20 cellular contexts compared by ENCODE assay signal in the genomic region with DNA sequence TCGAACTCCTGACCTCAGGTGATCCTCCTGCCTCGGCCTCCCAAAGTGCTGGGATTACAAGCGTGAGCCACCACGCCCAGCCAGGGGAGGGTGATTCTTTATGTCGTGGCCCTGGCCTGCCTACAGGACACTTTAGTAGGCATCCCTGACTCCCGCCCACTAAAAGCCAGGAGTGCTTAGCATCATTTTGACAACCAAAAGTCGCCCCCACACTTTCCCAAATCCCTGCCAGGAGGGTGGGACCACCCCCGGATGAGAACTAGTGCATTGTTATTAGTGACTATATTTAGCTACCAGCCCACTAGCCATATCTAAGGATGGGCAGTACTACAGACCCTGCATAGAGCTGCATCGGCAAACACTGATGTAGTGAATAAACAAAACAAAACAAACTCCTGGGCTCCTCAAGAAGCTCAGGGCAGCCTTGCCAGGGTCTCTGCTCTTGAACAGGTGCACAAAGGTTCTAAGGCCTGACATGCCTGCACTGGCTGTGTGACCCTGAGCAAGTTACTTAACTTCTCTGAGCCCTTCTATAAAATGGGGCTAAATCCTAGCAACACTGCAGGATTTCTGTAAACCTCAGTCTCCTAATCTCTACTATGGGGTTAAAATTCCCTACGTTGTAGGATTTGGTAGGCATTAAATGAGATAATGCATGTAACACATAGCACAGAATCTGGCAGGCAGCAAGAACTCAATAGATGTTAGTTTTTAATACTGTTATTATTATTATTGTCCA. TPM values are rescaled to one million over a fixed set of nuclear protein-coding genes. Genes with fewer than 3 reads are reported as not detected.
DNase-seq lines count a peak whose midpoint lies in the region; ATAC-seq, FAIRE-seq and TF ChIP-seq lines count a peak whose summit lies in the region.
"Had no signal": no experiment of that assay in that cellular context is flagged by ENCODE, and none has a peak within 500 bp of the region (broad histone marks: within the 10 kb centered on the region; RNA-seq: fewer than 3 reads in every experiment).

No MANE protein-coding gene starts in this region.

- ATAC-seq in HepG2 (no peak), right lobe of liver (no peak), upper lobe of right lung (no peak)
- no peak for ATAC-seq in stimulated activated effector memory CD8-positive, alpha-beta T cell treated with anti-CD3 and anti-CD28 coated beads, Interleukin-12 subunit alpha, Interleukin-12 subunit beta, amount 100 ng/mL, for 72 hours

- H3K27ac Mint-ChIP-seq in stimulated activated effector memory CD8-positive, alpha-beta T cell treated with anti-CD3 and anti-CD28 coated beads, Interleukin-12 subunit alpha, Interleukin-12 subunit beta, amount 100 ng/mL, for 72 hours = no peak overlapping the region

- no peak overlapping the region for H3K23ac ChIP-seq in H1 (ENCODE audit: insufficient read length)

- CTCF ChIA-PET in HepG2 (lab: Yijun Ruan, JAX; ENCODE audit: low intra/inter-chr PET ratio, low total read pairs) (no interaction called here), H1 (lab: Charles Lee; ENCODE audit: partially characterized antibody) (interaction anchor here (1.4 to 1.8 kb wide), 2 partner anchors 55 to 233 kb away, joined by 3 to 4 read pairs; no protein-coding TSS in a partner anchor)

- no peak overlapping the region for H2BK15ac ChIP-seq in H1 (ENCODE audit: low read length)

- no peak overlapping the region for H3K4me3 Mint-ChIP-seq in stimulated activated effector memory CD8-positive, alpha-beta T cell treated with anti-CD3 and anti-CD28 coated beads, Interleukin-12 subunit alpha, Interleukin-12 subunit beta, amount 100 ng/mL, for 72 hours

- H3K18ac ChIP-seq in H1 (ENCODE audit: extremely low read depth, low read length) = no peak overlapping the region

- WGBS in HepG2 (ENCODE audit: low lambda C conversion rate) = 95% methylated on average over 9 of the region's 10 CpGs
- WGBS in right lobe of liver (ENCODE audit: insufficient coverage, low coverage, low lambda C conversion rate, missing lambda C conversion rate) = 90% methylated on average over 5 of the region's 10 CpGs
- WGBS in H1 (ENCODE audit: extremely low coverage in 1 of 2, insufficient coverage in 1 of 2, insufficient read length in 1 of 2, insufficient replicate concordance in 2 of 2, low coverage in 1 of 2, low lambda C conversion rate in 2 of 2, missing lambda C conversion rate in 1 of 2), 2 experiments = 90% methylated on average over 9 of the region's 10 CpGs; no CpG with 5 or more reads in 1 of the 2 experiments

- H2BK12ac ChIP-seq in H1 (ENCODE audit: low read depth, low read length) = no peak overlapping the region

- no peaks in the 10 kb centered on the region for H3F3A ChIP-seq in OCI-LY1 (ENCODE audit: insufficient read depth, low read length)

- no peak for FAIRE-seq in HepG2 (lab: Jason Lieb, UNC)
- no peak for FAIRE-seq in H1 (lab: Jason Lieb, UNC)
- FAIRE-seq: H54 had no signal

- H3K4ac ChIP-seq in H1 (replicated peaks; ENCODE audit: insufficient read length, low read depth, low read length) = no peak overlapping the region

- intact Hi-C loops in HepG2 (cut with micrococcal nuclease; ENCODE audit: unreplicated experiment) = no loop called here
- intact Hi-C loops in right lobe of liver (cut with DNase I) = no loop called here
- intact Hi-C loops in upper lobe of right lung (cut with DNase I) = no loop called here

- POLR2A ChIA-PET in HepG2 (lab: Yijun Ruan, JAX) = no interaction called here
- POLR2A ChIA-PET in H1 (lab: Charles Lee; ENCODE audit: partially characterized antibody) = interaction anchor here (1.1 kb wide), 2 partner anchors 23 to 57 kb away, joined by 3 to 4 read pairs; no protein-coding TSS in a partner anchor

- H3K79me2 ChIP-seq in HepG2 (ENCODE audit: insufficient read depth, low read length) (peaks cover 21% of the 10 kb centered on the region), OCI-LY1 (ENCODE audit: insufficient read depth, low read length) (peaks cover 16% of the 10 kb centered on the region), H1 (ENCODE audit: control insufficient read depth in 1 of 2, insufficient read depth in 2 of 2, low read length in 2 of 2) (peaks cover 0 to 21% of the 10 kb centered on the region in 2 experiments; a peak in 2 of 4 replicates)

- in situ Hi-C loops in HepG2 (cut with HindIII; ENCODE audit: extremely low pct_ligation_motif_present, low pct_unique_long_range_greater_than_20kb) = no loop called here

- H4K5ac ChIP-seq in H1 (ENCODE audit: insufficient read length, low read depth, low read length) = no peak overlapping the region

- H3K4me3 ChIP-seq in HepG2 (replicated peaks in 1 of 3; ENCODE audit: insufficient read depth in 1 of 3, low read depth in 2 of 3, low read length in 3 of 3) (no peak overlapping the region), right lobe of liver (no peak overlapping the region), OCI-LY1 (ENCODE audit: low read depth, low read length, poor library complexity, severe bottlenecking) (no peak overlapping the region), H1 (ENCODE audit: extremely low read depth in 1 of 4, insufficient read depth in 2 of 4, low read depth in 3 of 4, low read length in 4 of 4) (no peak overlapping the region), upper lobe of right lung (peak overlapping the region; percentile 95)

- H3K9me3 ChIP-seq in HepG2 (ENCODE audit: low read length) (no peaks in the 10 kb centered on the region), right lobe of liver (no peaks in the 10 kb centered on the region), OCI-LY1 (ENCODE audit: low read length) (no peaks in the 10 kb centered on the region), H1 (ENCODE audit: insufficient read depth in 2 of 2, low read depth in 1 of 2, low read length in 1 of 2) (no peaks in the 10 kb centered on the region), upper lobe of right lung (no peaks in the 10 kb centered on the region)
- H3K9me3 ChIP-seq: adrenal gland, thoracic aorta had no signal

- H3K27me3 ChIP-seq in HepG2 (ENCODE audit: control insufficient read depth in 1 of 2, insufficient read depth in 2 of 2, low read length in 2 of 2) (no peaks in the 10 kb centered on the region), right lobe of liver (no peaks in the 10 kb centered on the region), OCI-LY1 (ENCODE audit: insufficient read depth, low read length) (no peaks in the 10 kb centered on the region), H1 (replicated peaks in 1 of 4; ENCODE audit: control insufficient read depth in 3 of 4, extremely low read depth in 1 of 4, insufficient read depth in 3 of 4, low read length in 3 of 4) (no peaks in the 10 kb centered on the region), upper lobe of right lung (no peaks in the 10 kb centered on the region)
- H3K27me3 ChIP-seq: adrenal gland had no signal

- TF ChIP-seq POLR2A in HepG2 (IDR thresholded peaks at IDR 0.05; ENCODE audit: insufficient read depth in 1 of 2, low read depth in 2 of 2, low read length in 2 of 2) = no peak
- TF ChIP-seq POLR2A in right lobe of liver (IDR thresholded peaks at IDR 0.05) = no peak
- no peak for TF ChIP-seq POLR2A in H1 (IDR thresholded peaks at IDR 0.05; ENCODE audit: control extremely low read depth in 1 of 2, low read depth in 2 of 2, low read length in 2 of 2)
- TF ChIP-seq POLR2A in erythroblast (IDR thresholded peaks at IDR 0.05; ENCODE audit: low read length) = no peak

- H3K4me2 ChIP-seq in HepG2 (ENCODE audit: low read depth, low read length) = no peak overlapping the region
- peak overlapping the region; percentile 92; the same call in 1 of the 2 replicates for H3K4me2 ChIP-seq in OCI-LY1 (ENCODE audit: low read length)
- H3K4me2 ChIP-seq in H1 (ENCODE audit: insufficient read depth in 1 of 2, low read depth in 2 of 2, low read length in 2 of 2) = no peak overlapping the region; a peak in 1 of 4 replicates

- peaks cover 26% of the 10 kb centered on the region for H3K4me1 Mint-ChIP-seq in stimulated activated effector memory CD8-positive, alpha-beta T cell treated with anti-CD3 and anti-CD28 coated beads, Interleukin-12 subunit alpha, Interleukin-12 subunit beta, amount 100 ng/mL, for 72 hours

- H4K20me1 ChIP-seq in HepG2 (ENCODE audit: insufficient read depth, low read length) (peaks cover 6% of the 10 kb centered on the region; the same call in 1 of the 2 replicates), OCI-LY1 (ENCODE audit: insufficient read depth, low read length) (no peaks in the 10 kb centered on the region), H1 (replicated peaks in 1 of 2; ENCODE audit: control insufficient read depth in 1 of 2, insufficient read depth in 2 of 2, low read length in 2 of 2) (peaks cover 2 to 5% of the 10 kb centered on the region in 2 experiments)

- no peak overlapping the region for H2BK120ac ChIP-seq in H1 (replicated peaks; ENCODE audit: low read depth, low read length)

- peaks cover 38% of the 10 kb centered on the region for H3K36me3 Mint-ChIP-seq in stimulated activated effector memory CD8-positive, alpha-beta T cell treated with anti-CD3 and anti-CD28 coated beads, Interleukin-12 subunit alpha, Interleukin-12 subunit beta, amount 100 ng/mL, for 72 hours

- no peak overlapping the region for H2AFZ ChIP-seq in HepG2 (ENCODE audit: low read length)
- no peak overlapping the region for H2AFZ ChIP-seq in OCI-LY1 (ENCODE audit: low read length)
- no peak overlapping the region for H2AFZ ChIP-seq in H1 (ENCODE audit: low read length)
- H2AFZ ChIP-seq: parathyroid adenoma had no signal

- H3K79me1 ChIP-seq in H1 (ENCODE audit: low read depth, low read length) = peaks cover 10% of the 10 kb centered on the region; the same call in 1 of the 2 replicates

- TF ChIP-seq CTCF in HepG2 (CRISPR knock-in tag; IDR thresholded peaks at IDR 0.05) (no peak), right lobe of liver (IDR thresholded peaks at IDR 0.05) (no peak), OCI-LY1 (IDR thresholded peaks at IDR 0.05; ENCODE audit: low read length) (no peak), H1 (IDR thresholded peaks at IDR 0.05; ENCODE audit: control extremely low read depth in 1 of 3, insufficient read depth in 1 of 3, low read depth in 1 of 3, low read length in 3 of 3) (no peak), upper lobe of right lung (IDR thresholded peaks at IDR 0.05) (no peak)

- H2BK20ac ChIP-seq in H1 (ENCODE audit: low read length) = no peak overlapping the region

- TF ChIP-seq RAD21 in HepG2 (CRISPR knock-in tag; IDR thresholded peaks at IDR 0.05) (no peak), H1 (IDR thresholded peaks at IDR 0.05 in 1 of 2, conservative IDR thresholded peaks at IDR 0.05 in 1 of 2; ENCODE audit: low read depth in 2 of 2, low read length in 2 of 2) (no peak)

- no peak overlapping the region for H2AK5ac ChIP-seq in H1 (ENCODE audit: low read depth, low read length)

- H3K23me2 ChIP-seq in H1 (ENCODE audit: low read depth, low read length) = peaks cover 10% of the 10 kb centered on the region

- H4K91ac ChIP-seq in H1 (replicated peaks; ENCODE audit: insufficient read length, low read length) = no peak overlapping the region

- TF ChIP-seq EP300 in HepG2 (IDR thresholded peaks at IDR 0.05; ENCODE audit: low read depth in 2 of 2, low read length in 2 of 2) (no peak), HepG2 (CRISPR knock-in tag; IDR thresholded peaks at IDR 0.05; ENCODE audit: borderline replicate concordance) (no peak), H1 (IDR thresholded peaks at IDR 0.05; ENCODE audit: borderline replicate concordance in 1 of 2, low read depth in 2 of 2, low read length in 2 of 2) (no peak)

- peaks cover 0 to 16% of the 10 kb centered on the region in 2 experiments; a peak in 1 of 5 replicates for H3K36me3 ChIP-seq in HepG2 (replicated peaks in 1 of 2; ENCODE audit: control insufficient read depth in 1 of 2, insufficient read depth in 2 of 2, low read length in 2 of 2)
- no peaks in the 10 kb centered on the region for H3K36me3 ChIP-seq in right lobe of liver
- H3K36me3 ChIP-seq in OCI-LY1 (ENCODE audit: insufficient read depth, low read length) = peaks cover 14% of the 10 kb centered on the region; the same call in 1 of the 2 replicates
- H3K36me3 ChIP-seq in H1 (ENCODE audit: control insufficient read depth in 2 of 4, insufficient read depth in 4 of 4, low read length in 3 of 4) = no peaks in the 10 kb centered on the region; a peak in 2 of 8 replicates
- no peaks in the 10 kb centered on the region for H3K36me3 ChIP-seq in upper lobe of right lung
- H3K36me3 ChIP-seq: thoracic aorta had no signal

- H3K27ac ChIP-seq in HepG2 (ENCODE audit: extremely low read length, insufficient read depth, low read length) (no peak overlapping the region), right lobe of liver (no peak overlapping the region), OCI-LY1 (ENCODE audit: low read depth, low read length, poor library complexity, severe bottlenecking) (no peak overlapping the region), H1 (ENCODE audit: low read depth, low read length) (no peak overlapping the region), upper lobe of right lung (no peak overlapping the region)
- H3K27ac ChIP-seq: adrenal gland, parathyroid adenoma, SK-N-MC, thoracic aorta had no signal

- peaks cover 29% of the 10 kb centered on the region for H3K4me1 ChIP-seq in HepG2 (ENCODE audit: insufficient read depth, low read length)
- peaks cover 0 to 22% (median 6%) of the 10 kb centered on the region in 4 donors for H3K4me1 ChIP-seq in right lobe of liver
- peaks cover 25% of the 10 kb centered on the region for H3K4me1 ChIP-seq in OCI-LY1 (ENCODE audit: insufficient read depth, low read length, severe bottlenecking)
- peaks cover 0 to 7% (median 1%) of the 10 kb centered on the region in 4 experiments; a peak in 3 of 7 replicates for H3K4me1 ChIP-seq in H1 (replicated peaks in 1 of 4; ENCODE audit: control insufficient read depth in 3 of 4, insufficient read depth in 4 of 4, low read length in 3 of 4)
- peaks cover 20% of the 10 kb centered on the region for H3K4me1 ChIP-seq in upper lobe of right lung
- H3K4me1 ChIP-seq: parathyroid adenoma had no signal

- H4K8ac ChIP-seq in H1 (ENCODE audit: extremely low read depth, insufficient read depth, low read length) = no peak overlapping the region

- DNase-seq in HepG2 (ENCODE audit: low spot score) (no peak), right lobe of liver (no peak), H1 (ENCODE audit: low read depth in 1 of 2, low spot score in 2 of 2) (no peak), upper lobe of right lung (peak; percentile 12), glomerular visceral epithelial cell (ENCODE audit: extremely low spot score) (no peak), erythroblast (lab: John Stamatoyannopoulos, UW) (no peak)
- DNase-seq in stimulated activated effector memory CD8-positive, alpha-beta T cell treated with anti-CD3 and anti-CD28 coated beads, Interleukin-12 subunit alpha, Interleukin-12 subunit beta, amount 100 ng/mL, for 72 hours (ENCODE audit: low spot score in 2 of 2) = no peak
- DNase-seq: activated CD4-positive, alpha-beta T cell treated with anti-CD3 and anti-CD28 coated beads for 4 hours; activated T-cell treated with anti-CD3 and anti-CD28 coated beads, Interleukin-2, amount 50 U/mL, for 48 hours; central memory CD4-positive, alpha-beta T cell; DMS 273 treated with DMSO at 0.1 percent for 48 hours; hippocampal formation; KG1; NCI-H69 had no signal

- BruUV-seq in HepG2 (replicated peaks; lab: Mats Ljungman, UMichigan) = TSS peak; percentile 47

- H3K9me2 ChIP-seq in OCI-LY1 (ENCODE audit: low read depth, low read length) = no peaks in the 10 kb centered on the region

- no peak overlapping the region for H2BK5ac ChIP-seq in H1 (ENCODE audit: low read depth, low read length)

- no peak overlapping the region for H3K56ac ChIP-seq in H1 (replicated peaks; ENCODE audit: insufficient read length, low read depth, low read length)

- no peak overlapping the region for H3K9ac ChIP-seq in HepG2 (ENCODE audit: insufficient read depth, low read depth, low read length)
- H3K9ac ChIP-seq in OCI-LY1 (ENCODE audit: low read length) = no peak overlapping the region
- no peak overlapping the region for H3K9ac ChIP-seq in H1 (replicated peaks in 1 of 4; ENCODE audit: extremely low read depth in 1 of 4, low read depth in 3 of 4, low read length in 3 of 4)
- H3K9ac ChIP-seq: parathyroid adenoma had no signal

- no peaks in the 10 kb centered on the region for H3K9me3 Mint-ChIP-seq in stimulated activated effector memory CD8-positive, alpha-beta T cell treated with anti-CD3 and anti-CD28 coated beads, Interleukin-12 subunit alpha, Interleukin-12 subunit beta, amount 100 ng/mL, for 72 hours

- H3K14ac ChIP-seq in H1 (ENCODE audit: insufficient read length) = no peak overlapping the region

RNA-seq across cellular contexts. Expression of a gene that starts 2.2 kb away (rescaled TPM):
- total RNA-seq in HepG2 (2016; rRNA removed; fragmentation: Illumina TruSeq; extraction: Trizol) = 18.8 and 23.0 TPM in 2 replicates
- total RNA-seq in HepG2 (2016; cell fraction: cytosol; rRNA removed; fragmentation: Illumina TruSeq; extraction: Trizol; ENCODE audit: low read depth) = 3.8 and 4.1 TPM in 2 replicates
- 17.9 and 20.0 TPM in 2 replicates for total RNA-seq in HepG2 (2016; cell fraction: insoluble cytoplasmic fraction; rRNA removed; fragmentation: Illumina TruSeq; extraction: Trizol)
- total RNA-seq in HepG2 (2016; cell fraction: membrane; rRNA removed; fragmentation: Illumina TruSeq; extraction: Trizol) = 17.3 and 18.1 TPM in 2 replicates
- total RNA-seq in HepG2 (2016; cell fraction: nucleus; rRNA removed; fragmentation: Illumina TruSeq; extraction: Trizol) = 18.1 and 18.3 TPM in 2 replicates
- 20.0 and 25.1 TPM in 2 replicates for polyA plus RNA-seq in HepG2 (2011; rRNA removed)
- polyA plus RNA-seq in HepG2 (2011; cell fraction: cytosol; rRNA removed) = 18.7 TPM in 2 replicates
- polyA plus RNA-seq in HepG2 (2011; cell fraction: nucleus; rRNA removed) = 36.8 and 38.0 TPM in 2 replicates
- 12.9 and 13.9 TPM in 2 replicates for polyA plus RNA-seq in HepG2 (2012)
- polyA plus RNA-seq in HepG2 (2016; cell fraction: cytosol; fragmentation: Illumina TruSeq; extraction: Trizol; ENCODE audit: low read depth) = 3.2 and 3.8 TPM in 2 replicates
- 19.8 and 21.1 TPM in 2 replicates for polyA plus RNA-seq in HepG2 (2016; cell fraction: insoluble cytoplasmic fraction; fragmentation: Illumina TruSeq; extraction: Trizol; ENCODE audit: low read depth)
- polyA plus RNA-seq in HepG2 (2016; cell fraction: membrane; fragmentation: Illumina TruSeq; extraction: Trizol; ENCODE audit: low read depth) = 12.0 and 12.4 TPM in 2 replicates
- 32.0 and 33.8 TPM in 2 replicates for polyA plus RNA-seq in HepG2 (2016; cell fraction: nucleus; fragmentation: Illumina TruSeq; extraction: Trizol; ENCODE audit: insufficient read depth, low read depth)
- 29.2 and 33.9 TPM in 2 replicates for polyA minus RNA-seq in HepG2 (2011; rRNA and poly(A)+ RNA removed; ENCODE audit: low replicate concordance)
- polyA minus RNA-seq in HepG2 (2011; cell fraction: cytosol; rRNA and poly(A)+ RNA removed) = 12.1 and 12.2 TPM in 2 replicates
- 23.2 and 29.6 TPM in 2 replicates for polyA minus RNA-seq in HepG2 (2011; cell fraction: nucleus; rRNA and poly(A)+ RNA removed)
- 10 to 100 TPM; 20.6 to 31.8 (median 24.1) TPM for total RNA-seq in right lobe of liver
- total RNA-seq in H1 (2021; fragmentation: NEBNext Ultra II Directional; extraction: Animal tissue kit (Norgen Biotek cat#: 25700)) = 28.7 and 30.6 TPM in 2 replicates
- polyA plus RNA-seq in H1 (2011; rRNA removed) = 29.6 and 31.2 TPM in 2 replicates
- 29.9 TPM for polyA plus RNA-seq in H1 (2011; cell fraction: cytosol; rRNA removed)
- 44.5 TPM for polyA plus RNA-seq in H1 (2011; cell fraction: nucleus; rRNA removed)
- polyA plus RNA-seq in H1 (2012, experiment 1 of 2) = 24.6 to 27.2 TPM (median 26.2 TPM) in 4 replicates
- polyA plus RNA-seq in H1 (2012, experiment 2 of 2) = 16.1 TPM
- 18.8 TPM for polyA plus RNA-seq in H1 (2013, experiment 1 of 2)
- polyA plus RNA-seq in H1 (2013, experiment 2 of 2) = 18.6 TPM
- 44.3 and 47.6 TPM in 2 replicates for polyA minus RNA-seq in H1 (2011; rRNA and poly(A)+ RNA removed)
- 20.4 TPM for polyA minus RNA-seq in H1 (2011; cell fraction: cytosol; rRNA and poly(A)+ RNA removed)
- 32.1 TPM for polyA minus RNA-seq in H1 (2011; cell fraction: nucleus; rRNA and poly(A)+ RNA removed)
- total RNA-seq in upper lobe of right lung = 39.3 TPM

RNA-seq across cellular contexts. Expression of a gene that starts 57.9 kb away (rescaled TPM):
- 161 and 174 TPM in 2 replicates for total RNA-seq in HepG2 (2016; rRNA removed; fragmentation: Illumina TruSeq; extraction: Trizol)
- total RNA-seq in HepG2 (2016; cell fraction: cytosol; rRNA removed; fragmentation: Illumina TruSeq; extraction: Trizol; ENCODE audit: low read depth) = 101 and 107 TPM in 2 replicates
- 166 and 170 TPM in 2 replicates for total RNA-seq in HepG2 (2016; cell fraction: insoluble cytoplasmic fraction; rRNA removed; fragmentation: Illumina TruSeq; extraction: Trizol)
- 211 and 214 TPM in 2 replicates for total RNA-seq in HepG2 (2016; cell fraction: membrane; rRNA removed; fragmentation: Illumina TruSeq; extraction: Trizol)
- total RNA-seq in HepG2 (2016; cell fraction: nucleus; rRNA removed; fragmentation: Illumina TruSeq; extraction: Trizol) = 114 and 131 TPM in 2 replicates
- polyA plus RNA-seq in HepG2 (2011; rRNA removed) = 134 and 146 TPM in 2 replicates
- 93.9 and 111 TPM in 2 replicates for polyA plus RNA-seq in HepG2 (2011; cell fraction: cytosol; rRNA removed)
- polyA plus RNA-seq in HepG2 (2011; cell fraction: nucleus; rRNA removed) = 245 and 310 TPM in 2 replicates
- 58.4 and 72.2 TPM in 2 replicates for polyA plus RNA-seq in HepG2 (2012)
- polyA plus RNA-seq in HepG2 (2016; cell fraction: cytosol; fragmentation: Illumina TruSeq; extraction: Trizol; ENCODE audit: low read depth) = 91.9 and 105 TPM in 2 replicates
- polyA plus RNA-seq in HepG2 (2016; cell fraction: insoluble cytoplasmic fraction; fragmentation: Illumina TruSeq; extraction: Trizol; ENCODE audit: low read depth) = 134 and 136 TPM in 2 replicates
- 143 and 147 TPM in 2 replicates for polyA plus RNA-seq in HepG2 (2016; cell fraction: membrane; fragmentation: Illumina TruSeq; extraction: Trizol; ENCODE audit: low read depth)
- 178 and 187 TPM in 2 replicates for polyA plus RNA-seq in HepG2 (2016; cell fraction: nucleus; fragmentation: Illumina TruSeq; extraction: Trizol; ENCODE audit: insufficient read depth, low read depth)
- polyA minus RNA-seq in HepG2 (2011; rRNA and poly(A)+ RNA removed; ENCODE audit: low replicate concordance) = 159 and 362 TPM in 2 replicates
- 55.9 and 59.9 TPM in 2 replicates for polyA minus RNA-seq in HepG2 (2011; cell fraction: cytosol; rRNA and poly(A)+ RNA removed)
- polyA minus RNA-seq in HepG2 (2011; cell fraction: nucleus; rRNA and poly(A)+ RNA removed) = 144 and 152 TPM in 2 replicates
- total RNA-seq in right lobe of liver = 10 to 100 TPM; 40.7 to 68.8 (median 49.8) TPM
- 97.6 and 103 TPM in 2 replicates for total RNA-seq in H1 (2021; fragmentation: NEBNext Ultra II Directional; extraction: Animal tissue kit (Norgen Biotek cat#: 25700))
- 94.5 and 127 TPM in 2 replicates for polyA plus RNA-seq in H1 (2011; rRNA removed)
- 135 TPM for polyA plus RNA-seq in H1 (2011; cell fraction: cytosol; rRNA removed)
- polyA plus RNA-seq in H1 (2011; cell fraction: nucleus; rRNA removed) = 176 TPM
- polyA plus RNA-seq in H1 (2012, experiment 1 of 2) = 83.8 to 105 TPM (median 99.2 TPM) in 4 replicates
- 70.8 TPM for polyA plus RNA-seq in H1 (2012, experiment 2 of 2)
- 111 TPM for polyA plus RNA-seq in H1 (2013, experiment 1 of 2)
- polyA plus RNA-seq in H1 (2013, experiment 2 of 2) = 109 TPM
- polyA minus RNA-seq in H1 (2011; rRNA and poly(A)+ RNA removed) = 175 and 184 TPM in 2 replicates
- polyA minus RNA-seq in H1 (2011; cell fraction: cytosol; rRNA and poly(A)+ RNA removed) = 74.5 TPM
- polyA minus RNA-seq in H1 (2011; cell fraction: nucleus; rRNA and poly(A)+ RNA removed) = 116 TPM
- total RNA-seq in upper lobe of right lung = 83.8 TPM
